27 cellular contexts compared by ENCODE assay signal in the genomic region with DNA sequence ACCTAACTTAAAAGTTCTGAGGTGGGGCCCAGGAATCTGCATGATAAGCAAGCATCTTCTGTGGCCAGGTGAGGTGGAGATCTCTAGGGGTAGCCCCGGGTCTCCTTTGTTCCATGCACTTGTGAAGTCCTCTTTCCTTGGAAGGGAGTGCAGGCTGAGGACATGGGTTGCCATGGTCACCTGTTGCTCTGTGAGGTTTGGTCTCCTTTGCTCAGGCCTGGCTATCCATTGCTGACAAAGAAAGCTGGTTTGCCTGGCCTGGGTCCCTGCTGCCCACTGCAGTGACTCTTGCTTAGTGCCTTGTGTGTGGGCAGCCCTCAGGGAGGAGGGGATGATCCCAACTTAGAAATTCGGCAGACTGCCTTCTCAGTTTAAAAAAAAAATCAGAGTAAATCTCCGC. TPM values are rescaled to one million over a fixed set of nuclear protein-coding genes. Genes with fewer than 3 reads are reported as not detected.
"Had no signal": no experiment of that assay in that cellular context is flagged by ENCODE, and none has a peak within 500 bp of the region (broad histone marks: within the 10 kb centered on the region; RNA-seq: fewer than 3 reads in every experiment).

No MANE protein-coding gene starts in this region.

- H3K4me3 ChIP-seq: left lung, lower lobe of right lung, ovary, right atrium auricular region, right lobe of liver, smooth muscle cell, stomach, testis, thyroid gland, transverse colon, upper lobe of left lung, vagina had no signal

- H3K27me3 ChIP-seq: left lung, ovary, right atrium auricular region, right lobe of liver, stomach, testis, thyroid gland, transverse colon, upper lobe of left lung, vagina had no signal

- H3K4me1 ChIP-seq: left lung, lower lobe of right lung, right atrium auricular region, right lobe of liver, stomach, testis, thyroid gland, transverse colon, upper lobe of left lung, vagina had no signal

- H3K27ac ChIP-seq: left lung, lower lobe of right lung, ovary, right atrium auricular region, right lobe of liver, stomach, testis, thyroid gland, transverse colon, upper lobe of left lung, vagina had no signal

- H3K36me3 ChIP-seq: left lung, lower lobe of right lung, ovary, right atrium auricular region, right lobe of liver, stomach, thyroid gland, transverse colon, upper lobe of left lung, vagina had no signal

- H3K9me3 ChIP-seq: left lung, lower lobe of right lung, ovary, right atrium auricular region, right lobe of liver, stomach, testis, thyroid gland, transverse colon, upper lobe of left lung, vagina had no signal

- DNase-seq: hypothalamus; immature natural killer cell; kidney; left colon; left lung; lower lobe of right lung; mammary epithelial cell; mesendoderm; naive B cell; natural killer cell; nephron progenitor cell; ovary; right lobe of liver; stimulated activated CD4-positive, alpha-beta T cell treated with anti-CD3 and anti-CD28 coated beads, Interleukin-12 subunit alpha, Interleukin-12 subunit beta, amount 100 ng/mL, for 4 hours; stimulated activated CD4-positive, alpha-beta T cell treated with anti-CD3 and anti-CD28 coated beads, Interleukin-15, amount 100 ng/mL, for 24 hours; stimulated activated CD4-positive, alpha-beta T cell treated with anti-CD3 and anti-CD28 coated beads, Interleukin-2, amount 100 ng/mL, for 24 hours; stimulated activated CD4-positive, alpha-beta T cell treated with anti-CD3 and anti-CD28 coated beads, Interleukin-4, amount 100 ng/mL, for 1 hour; stimulated activated naive B cell treated with anti-CD40 and anti-IgM and Interleukin-4, amounts not matched to agents 10 μg/mL and 1 μg/mL and 100 μg/mL, for 72 hours; stimulated activated naive CD8-positive, alpha-beta T cell treated with anti-CD3 and anti-CD28 coated beads, Interleukin-15, Interleukin-2, amounts not matched to agents 100 U/mL and 50 U/mL, for 24 hours; stomach; testis; thyroid gland; transverse colon; upper lobe of left lung had no signal

RNA-seq across cellular contexts. Expression of a gene that starts 11.1 kb away (rescaled TPM):
- total RNA-seq: natural killer cell had no signal
- polyA plus RNA-seq: immature natural killer cell had no signal
